Comparison of ENCODE assay signal across 8 cellular contexts in genomic region chr7:130961128-130961601, GRCh38.
A peak's percentile ranks its signal among the peaks of the same experiment; 100 is the strongest.
DNase-seq lines count a peak whose midpoint lies in the region; ATAC-seq, FAIRE-seq and TF ChIP-seq lines count a peak whose summit lies in the region.

No MANE protein-coding gene starts in this region.

- H3K79me2 ChIP-seq in GM12878 (ENCODE audit: control insufficient read depth, insufficient read depth, low read length) = peaks cover 52% of the 10 kb centered on the region

- H3K4me3 Mint-ChIP-seq in T-cell = peak overlapping the region; percentile 79 to 90 (median 87)

- no peaks in the 10 kb centered on the region for H3K9me3 Mint-ChIP-seq in T-cell

- SMC1A ChIA-PET in GM12878 (lab: Charles Lee; ENCODE audit: uncharacterized antibody, unreplicated experiment) = interaction anchor here (1.0 to 9.2 kb wide), 13 partner anchors 9 to 79 kb away, joined by 3 to 145 read pairs (median 10); no protein-coding TSS in a partner anchor

- peaks cover 18% of the 10 kb centered on the region for H3K36me3 Mint-ChIP-seq in T-cell

- DNase-seq in ACHN (peak; percentile 95), GM19238 (ENCODE audit: insufficient read length, low spot score) (peak; percentile 22), T-cell (peak in 32 of 34 experiments; percentile 26 to 85 (median 75)), GM12878 (ENCODE audit: low read depth, low spot score) (peak; percentile 98), renal cortical epithelial cell (ENCODE audit: low read depth) (peak; percentile 61), SHP77 treated with DMSO at 0.1 percent for 48 hours (lab: John Stamatoyannopoulos, UW) (no peak), UCSD-AML1 (lab: John Stamatoyannopoulos, UW; ENCODE audit: unreplicated experiment) (no peak)

- CTCF ChIA-PET in T-cell (lab: Charles Lee) (interaction anchor here (0.8 to 3.0 kb wide), 10 partner anchors 9 to 64 kb away, joined by 3 to 27 read pairs (median 5); no protein-coding TSS in a partner anchor), GM12878 (lab: Yijun Ruan, JAX) (interaction anchor here (1.2 to 7.4 kb wide), 10 partner anchors 9 to 79 kb away, joined by 5 to 106 read pairs (median 20); no protein-coding TSS in a partner anchor)

- under 1% methylated on average over 9 of the region's 9 CpGs for WGBS in GM12878 (ENCODE audit: insufficient coverage, insufficient replicate concordance, low lambda C conversion rate, missing lambda C conversion rate)

- peak overlapping the region; percentile 90 for H3K9ac ChIP-seq in GM12878 (ENCODE audit: control insufficient read depth, insufficient read depth, low read length)

- RAD21 ChIA-PET in GM12878 (lab: Charles Lee; ENCODE audit: unreplicated experiment) = interaction anchor here (0.7 to 7.8 kb wide), 15 partner anchors 10 to 79 kb away, joined by 3 to 94 read pairs (median 8); no protein-coding TSS in a partner anchor

- no peak for TF ChIP-seq CTCF in GM12878 (IDR thresholded peaks at IDR 0.05 in 2 of 3, conservative IDR thresholded peaks at IDR 0.05 in 1 of 3; ENCODE audit: control insufficient read depth in 2 of 3, extremely low read depth in 1 of 3, insufficient read depth in 1 of 3, low read depth in 3 of 3, low read length in 3 of 3)

- intact Hi-C loops in GM12878 (cut with micrococcal nuclease; ENCODE audit: unreplicated experiment) = loop anchor here (2.0 to 10.0 kb wide), 5 partner anchors 48 to 364 kb away; partner anchors contain the start of gene MKLN1

- H3K27ac Mint-ChIP-seq in T-cell = peak overlapping the region; percentile 96

- no peaks in the 10 kb centered on the region for H3K27me3 ChIP-seq in GM12878 (replicated peaks in 1 of 2; ENCODE audit: control insufficient read depth in 2 of 2, insufficient read depth in 2 of 2, low read length in 1 of 2)

- POLR2A ChIA-PET in T-cell (lab: Charles Lee) (interaction anchor here (0.5 to 7.8 kb wide), 12 partner anchors 11 to 148 kb away, joined by 3 to 92 read pairs (median 4); no protein-coding TSS in a partner anchor), GM12878 (lab: Charles Lee) (interaction anchor here (1.0 to 6.9 kb wide), 8 partner anchors 9 to 61 kb away, joined by 3 to 67 read pairs (median 4); no protein-coding TSS in a partner anchor)

- ATAC-seq in HG03354 (IDR thresholded peaks at IDR 0.05; ENCODE audit: poor library complexity, severe bottlenecking, unreplicated experiment) (peak; percentile 79), T-cell (replicated peaks in 1 of 4) (peak; percentile 78 to 84 (median 81)), GM12878 (peak; percentile 82)

- H3K27ac ChIP-seq in GM12878 (ENCODE audit: control insufficient read depth, insufficient read depth) = peak overlapping the region; percentile 93

- no peak for TF ChIP-seq RAD21 in GM12878 (IDR thresholded peaks at IDR 0.05; ENCODE audit: insufficient read depth, low read depth, low read length)

- peak; percentile 98 for FAIRE-seq in GM12878 (lab: Jason Lieb, UNC)

- H3K9me3 ChIP-seq in GM12878 (replicated peaks; ENCODE audit: control insufficient read depth, insufficient read depth, low read length) = no peaks in the 10 kb centered on the region

- peak; percentile 95 for TF ChIP-seq POLR2A in GM12878 (IDR thresholded peaks at IDR 0.05; ENCODE audit: low read depth, low read length)

- H3K36me3 ChIP-seq in GM12878 (ENCODE audit: control insufficient read depth in 2 of 2, insufficient read depth in 2 of 2, low read length in 1 of 2) = peaks cover 0 to 2% of the 10 kb centered on the region in 2 experiments; a peak in 1 of 4 replicates

- peak overlapping the region; percentile 72 for H3K4me3 ChIP-seq in GM12878

- no peak overlapping the region for H2AFZ ChIP-seq in GM12878 (ENCODE audit: control insufficient read depth, low read depth, low read length)

- H3K4me1 Mint-ChIP-seq in T-cell = peaks cover 42 to 75% (median 72%) of the 10 kb centered on the region in 3 donors

- no TSS peak for BruUV-seq in GM12878 (replicated peaks; lab: Mats Ljungman, UMichigan)

- no peaks in the 10 kb centered on the region for H4K20me1 ChIP-seq in GM12878 (ENCODE audit: control insufficient read depth, insufficient read depth)

- peak overlapping the region; percentile 64 for H3K4me2 ChIP-seq in GM12878 (ENCODE audit: control insufficient read depth, insufficient read depth)

- no peaks in the 10 kb centered on the region for H3K27me3 Mint-ChIP-seq in T-cell

- peaks cover 17% of the 10 kb centered on the region for H3K4me1 ChIP-seq in GM12878 (ENCODE audit: control insufficient read depth, insufficient read depth, low read length)

- in situ Hi-C loops in ACHN (cut with HindIII; ENCODE audit: low pct_ligation_motif_present, low pct_unique_long_range_greater_than_20kb, low sequenced_read_pairs) (no loop called here), GM12878 (cut with MboI) (no loop called here)

- peak; percentile 90 to 91 for TF ChIP-seq EP300 in GM12878 (IDR thresholded peaks at IDR 0.05; ENCODE audit: borderline replicate concordance in 1 of 2, control insufficient read depth in 1 of 2, low read depth in 2 of 2, low read length in 2 of 2)

TF ChIP-seq in GM12878, 131 proteins besides CTCF, POLR2A, EP300 and RAD21 (continues in another document):
- TF ChIP-seq ZBTB33 (IDR thresholded peaks at IDR 0.05) (no peak), HDGF (IDR thresholded peaks at IDR 0.05) (no peak), ASH2L (IDR thresholded peaks at IDR 0.05; ENCODE audit: borderline replicate concordance, low read depth) (no peak), POLR2AphosphoS5 (IDR thresholded peaks at IDR 0.05; ENCODE audit: low read length) (peak; percentile 100), HDAC6 (IDR thresholded peaks at IDR 0.05; ENCODE audit: unreplicated experiment) (peak; percentile 88), KDM1A (IDR thresholded peaks at IDR 0.05; ENCODE audit: borderline replicate concordance) (no peak), IRF4 (IDR thresholded peaks at IDR 0.05; ENCODE audit: low read depth, low read length) (peak; percentile 94), ZNF384 (IDR thresholded peaks at IDR 0.05; ENCODE audit: borderline replicate concordance, low read depth, low read length) (peak; percentile 97)
- TF ChIP-seq, protein P1, sequence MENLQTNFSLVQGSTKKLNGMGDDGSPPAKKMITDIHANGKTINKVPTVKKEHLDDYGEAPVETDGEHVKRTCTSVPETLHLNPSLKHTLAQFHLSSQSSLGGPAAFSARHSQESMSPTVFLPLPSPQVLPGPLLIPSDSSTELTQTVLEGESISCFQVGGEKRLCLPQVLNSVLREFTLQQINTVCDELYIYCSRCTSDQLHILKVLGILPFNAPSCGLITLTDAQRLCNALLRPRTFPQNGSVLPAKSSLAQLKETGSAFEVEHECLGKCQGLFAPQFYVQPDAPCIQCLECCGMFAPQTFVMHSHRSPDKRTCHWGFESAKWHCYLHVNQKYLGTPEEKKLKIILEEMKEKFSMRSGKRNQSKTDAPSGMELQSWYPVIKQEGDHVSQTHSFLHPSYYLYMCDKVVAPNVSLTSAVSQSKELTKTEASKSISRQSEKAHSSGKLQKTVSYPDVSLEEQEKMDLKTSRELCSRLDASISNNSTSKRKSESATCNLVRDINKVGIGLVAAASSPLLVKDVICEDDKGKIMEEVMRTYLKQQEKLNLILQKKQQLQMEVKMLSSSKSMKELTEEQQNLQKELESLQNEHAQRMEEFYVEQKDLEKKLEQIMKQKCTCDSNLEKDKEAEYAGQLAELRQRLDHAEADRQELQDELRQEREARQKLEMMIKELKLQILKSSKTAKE (IDR thresholded peaks at IDR 0.05; ENCODE audit: low read depth, poor library complexity, severe bottlenecking) = peak; percentile 96
- TF ChIP-seq, protein P2, sequence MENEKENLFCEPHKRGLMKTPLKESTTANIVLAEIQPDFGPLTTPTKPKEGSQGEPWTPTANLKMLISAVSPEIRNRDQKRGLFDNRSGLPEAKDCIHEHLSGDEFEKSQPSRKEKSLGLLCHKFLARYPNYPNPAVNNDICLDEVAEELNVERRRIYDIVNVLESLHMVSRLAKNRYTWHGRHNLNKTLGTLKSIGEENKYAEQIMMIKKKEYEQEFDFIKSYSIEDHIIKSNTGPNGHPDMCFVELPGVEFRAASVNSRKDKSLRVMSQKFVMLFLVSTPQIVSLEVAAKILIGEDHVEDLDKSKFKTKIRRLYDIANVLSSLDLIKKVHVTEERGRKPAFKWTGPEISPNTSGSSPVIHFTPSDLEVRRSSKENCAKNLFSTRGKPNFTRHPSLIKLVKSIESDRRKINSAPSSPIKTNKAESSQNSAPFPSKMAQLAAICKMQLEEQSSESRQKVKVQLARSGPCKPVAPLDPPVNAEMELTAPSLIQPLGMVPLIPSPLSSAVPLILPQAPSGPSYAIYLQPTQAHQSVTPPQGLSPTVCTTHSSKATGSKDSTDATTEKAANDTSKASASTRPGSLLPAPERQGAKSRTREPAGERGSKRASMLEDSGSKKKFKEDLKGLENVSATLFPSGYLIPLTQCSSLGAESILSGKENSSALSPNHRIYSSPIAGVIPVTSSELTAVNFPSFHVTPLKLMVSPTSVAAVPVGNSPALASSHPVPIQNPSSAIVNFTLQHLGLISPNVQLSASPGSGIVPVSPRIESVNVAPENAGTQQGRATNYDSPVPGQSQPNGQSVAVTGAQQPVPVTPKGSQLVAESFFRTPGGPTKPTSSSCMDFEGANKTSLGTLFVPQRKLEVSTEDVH (IDR thresholded peaks at IDR 0.05; ENCODE audit: low read depth, partially characterized antibody) = no peak

Comparison
In these comparisons a context has a peak if more than half of its experiments do, and no peak if none do; other contexts are left out.
1. DNase-seq: peak in ACHN (single experiment), GM19238 (single experiment), T-cell (32 of 34), GM12878 (single experiment) and renal cortical epithelial cell (single experiment); none in SHP77 treated with DMSO at 0.1 percent for 48 hours (single experiment) and UCSD-AML1 (single experiment).
2. Peak in every context shown above with its lines, with median percentiles within 50 percentile points of each other: ATAC-seq.